In genomic region chr12:47763481-47764344, GRCh38 we compare ENCODE assay signal across 1 cellular context.
A peak's percentile ranks its signal among the peaks of the same experiment; 100 is the strongest.
TF ChIP-seq lines count a peak whose summit lies in the region.

No MANE protein-coding gene starts in this region.

TF ChIP-seq in H1, 55 proteins besides CTCF, POLR2A, EP300 and RAD21:
- TF ChIP-seq GABPA (IDR thresholded peaks at IDR 0.05; ENCODE audit: borderline replicate concordance, insufficient read depth, low read length) (no peak), TEAD4 (IDR thresholded peaks at IDR 0.05; ENCODE audit: low read depth, low read length) (0 out of 2 replicates have a peak, but pooled peaks have one; percentile 27)
